29 cellular contexts compared by ENCODE assay signal in genomic region chr6:126300126-126300525, GRCh38. TPM values are rescaled to one million over a fixed set of nuclear protein-coding genes. Genes with fewer than 3 reads are reported as not detected.
DNase-seq lines count a peak whose midpoint lies in the region; ATAC-seq and TF ChIP-seq lines count a peak whose summit lies in the region.
"Had no signal": no experiment of that assay in that cellular context is flagged by ENCODE, and none has a peak within 500 bp of the region (broad histone marks: within the 10 kb centered on the region; RNA-seq: fewer than 3 reads in every experiment).

No MANE protein-coding gene starts in this region.

- H3K79me2 ChIP-seq in Loucy (ENCODE audit: insufficient read depth, low read length): no peaks in the 10 kb centered on the region
- H3K79me2 ChIP-seq in neural progenitor cell (ENCODE audit: low read depth): no peaks in the 10 kb centered on the region

- H3K4me2 ChIP-seq in Loucy (ENCODE audit: low read depth, low read length, poor library complexity, severe bottlenecking): peak overlapping the region; percentile 51
- H3K4me2 ChIP-seq in neural progenitor cell: no peak overlapping the region
- H3K4me2 ChIP-seq: BLaER1 had no signal

- H3K9ac ChIP-seq in Loucy (ENCODE audit: low read depth, low read length, poor library complexity, severe bottlenecking) (no peak overlapping the region), neural progenitor cell (no peak overlapping the region)
- H3K9ac ChIP-seq: BLaER1 had no signal

- H3K27me3 ChIP-seq in Loucy (ENCODE audit: insufficient read depth, low read length, poor library complexity, severe bottlenecking) (no peaks in the 10 kb centered on the region), neural progenitor cell (no peaks in the 10 kb centered on the region)
- H3K27me3 ChIP-seq: ascending aorta, BLaER1, spleen, testis, vagina had no signal

- H3K9me3 ChIP-seq in Loucy (ENCODE audit: insufficient read depth, low read depth, low read length) (no peaks in the 10 kb centered on the region), neural progenitor cell (ENCODE audit: low read depth) (no peaks in the 10 kb centered on the region)
- H3K9me3 ChIP-seq: ascending aorta, BLaER1, Caco-2, spleen, testis, vagina had no signal

- no peak overlapping the region for H3K27ac ChIP-seq in neural progenitor cell
- H3K27ac ChIP-seq: ascending aorta, BLaER1, HL-60, spleen, testis, vagina had no signal

- H3K27ac Mint-ChIP-seq in neural progenitor cell: no peak overlapping the region
- H3K27ac Mint-ChIP-seq: activated naive CD4-positive, alpha-beta T cell treated with anti-CD3 and anti-CD28 coated beads, Interleukin-2, amount 10 ng/mL, durations not matched to agents 7 days and 5 days had no signal

- no peak for TF ChIP-seq CTCF in GM12865 (IDR thresholded peaks at IDR 0.05; ENCODE audit: insufficient read depth, low read depth, low read length, missing control alignments)
- TF ChIP-seq CTCF in Loucy (conservative IDR thresholded peaks at IDR 0.05; ENCODE audit: low read length): no peak
- TF ChIP-seq CTCF in neural progenitor cell (IDR thresholded peaks at IDR 0.05): no peak

- H3K4me1 Mint-ChIP-seq in neural progenitor cell: no peaks in the 10 kb centered on the region

- no peaks in the 10 kb centered on the region for H3K9me3 Mint-ChIP-seq in neural progenitor cell
- H3K9me3 Mint-ChIP-seq: activated naive CD4-positive, alpha-beta T cell treated with anti-CD3 and anti-CD28 coated beads, Interleukin-2, amount 10 ng/mL, durations not matched to agents 7 days and 5 days; activated T-cell treated with anti-CD3 and anti-CD28 coated beads, Interleukin-2, amount 50 U/mL, for 4 hours had no signal

- H3K4me3 Mint-ChIP-seq in neural progenitor cell: no peak overlapping the region
- H3K4me3 Mint-ChIP-seq: activated naive CD4-positive, alpha-beta T cell treated with anti-CD3 and anti-CD28 coated beads, Interleukin-2, amount 10 ng/mL, durations not matched to agents 7 days and 5 days; activated T-cell treated with anti-CD3 and anti-CD28 coated beads, Interleukin-2, amount 50 U/mL, for 4 hours had no signal

- H2AFZ ChIP-seq in Loucy (ENCODE audit: low read length) (peak overlapping the region; percentile 82), neural progenitor cell (replicated peaks) (no peak overlapping the region)

- H3F3A ChIP-seq in Loucy (ENCODE audit: low read depth) (no peaks in the 10 kb centered on the region), neural progenitor cell (ENCODE audit: low read depth) (no peaks in the 10 kb centered on the region)

- DNase-seq in GM12865 (ENCODE audit: low read depth) (peak; percentile 14), NCI-H1436 (lab: John Stamatoyannopoulos, UW) (no peak), NCI-H1105 (lab: John Stamatoyannopoulos, UW) (no peak), neural progenitor cell (ENCODE audit: low spot score) (no peak)
- DNase-seq: activated CD4-positive, alpha-beta T cell treated with anti-CD3 and anti-CD28 coated beads for 1 hour; activated CD8-positive, alpha-beta memory T cell treated with anti-CD3 and anti-CD28 coated beads for 24 hours; activated naive CD4-positive, alpha-beta T cell treated with anti-CD3 and anti-CD28 coated beads, Interleukin-2, amount 10 ng/mL, durations not matched to agents 7 days and 5 days; activated T-cell treated with anti-CD3 and anti-CD28 coated beads, Interleukin-2, amount 50 U/mL, for 4 hours; Caco-2; central memory CD4-positive, alpha-beta T cell; DND-41; head of caudate nucleus; mesenchymal stem cell; NCI-H2171; NCI-H526; retina; spleen; stimulated activated CD4-positive, alpha-beta T cell treated with anti-CD3 and anti-CD28 coated beads, Interleukin-4, amount 100 ng/mL, for 1 hour; stimulated activated naive CD4-positive, alpha-beta T cell; testis had no signal

- H3K36me3 Mint-ChIP-seq in neural progenitor cell: no peaks in the 10 kb centered on the region
- H3K36me3 Mint-ChIP-seq: activated naive CD4-positive, alpha-beta T cell treated with anti-CD3 and anti-CD28 coated beads, Interleukin-2, amount 10 ng/mL, durations not matched to agents 7 days and 5 days had no signal

- no peaks in the 10 kb centered on the region for H3K9me2 ChIP-seq in Loucy (replicated peaks; ENCODE audit: low read depth, low read length)

- H3K4me3 ChIP-seq in GM12865 (ENCODE audit: low read depth, low read length) (no peak overlapping the region), Loucy (ENCODE audit: low read length, poor library complexity, severe bottlenecking) (peak overlapping the region; percentile 40), neural progenitor cell (no peak overlapping the region)
- H3K4me3 ChIP-seq: ascending aorta, BLaER1, spleen, testis, vagina had no signal

- H3K27me3 Mint-ChIP-seq in neural progenitor cell (ENCODE audit: insufficient read depth, low read depth): no peaks in the 10 kb centered on the region
- H3K27me3 Mint-ChIP-seq: activated naive CD4-positive, alpha-beta T cell treated with anti-CD3 and anti-CD28 coated beads, Interleukin-2, amount 10 ng/mL, durations not matched to agents 7 days and 5 days had no signal

- H3K4me1 ChIP-seq in Loucy (ENCODE audit: insufficient read depth, low read length, poor library complexity, severe bottlenecking): peaks cover 28% of the 10 kb centered on the region
- peaks cover 2% of the 10 kb centered on the region for H3K4me1 ChIP-seq in neural progenitor cell
- H3K4me1 ChIP-seq: ascending aorta, BLaER1, Caco-2, spleen, testis, vagina had no signal

- no peaks in the 10 kb centered on the region for H4K20me1 ChIP-seq in Loucy (ENCODE audit: insufficient read depth, low read length, poor library complexity, severe bottlenecking)
- no peaks in the 10 kb centered on the region for H4K20me1 ChIP-seq in neural progenitor cell (ENCODE audit: low read depth)
- H4K20me1 ChIP-seq: BLaER1 had no signal

- no peaks in the 10 kb centered on the region for H3K36me3 ChIP-seq in Loucy (ENCODE audit: insufficient read depth, low read length)
- H3K36me3 ChIP-seq in neural progenitor cell: no peaks in the 10 kb centered on the region
- H3K36me3 ChIP-seq: ascending aorta, BLaER1, spleen, vagina had no signal

- peak; percentile 48 for ATAC-seq in GM18868 (IDR thresholded peaks at IDR 0.05; ENCODE audit: unreplicated experiment)
- ATAC-seq in GM21786 (IDR thresholded peaks at IDR 0.05; ENCODE audit: unreplicated experiment): peak; percentile 46
- ATAC-seq in HG02623 (IDR thresholded peaks at IDR 0.05; ENCODE audit: unreplicated experiment): no peak
- ATAC-seq: activated T-cell treated with anti-CD3 and anti-CD28 coated beads, Interleukin-2, amount 50 U/mL, for 4 hours; SK-N-SH treated with all-trans-retinoic acid at 6 μM for 48 hours had no signal

RNA-seq across cellular contexts. Expression of gene CENPW, which starts 39.8 kb away (rescaled TPM):
- total RNA-seq in neural progenitor cell (ENCODE audit: low replicate concordance): 23.7 and 47.5 TPM in 2 replicates
- total RNA-seq: ascending aorta had no signal
